8 cellular contexts compared by ENCODE assay signal in the genomic region with DNA sequence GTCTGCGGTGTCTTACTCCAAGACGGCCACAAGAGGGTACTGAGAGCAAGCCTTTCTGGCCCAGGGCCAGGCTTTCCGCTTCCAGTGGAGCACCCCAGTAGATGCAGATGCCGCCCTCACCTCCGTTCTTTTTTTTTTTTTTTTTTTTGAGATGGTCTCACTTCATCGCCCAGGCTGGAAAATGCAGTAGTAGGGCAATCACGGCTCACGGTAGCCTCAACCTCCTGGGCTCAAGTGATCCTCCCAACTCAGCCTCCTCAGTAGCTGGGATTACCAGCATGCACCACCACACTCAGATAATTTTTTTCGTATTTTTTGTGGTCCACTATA. TPM values are rescaled to one million over a fixed set of nuclear protein-coding genes. Genes with fewer than 3 reads are reported as not detected.
A peak's percentile ranks its signal among the peaks of the same experiment; 100 is the strongest.
DNase-seq lines count a peak whose midpoint lies in the region; ATAC-seq and TF ChIP-seq lines count a peak whose summit lies in the region.

No MANE protein-coding gene starts in this region.

- intact Hi-C loops in heart left ventricle (cut with DNase I) = loop anchor here in 7 of 10 donors (2.0 to 10.0 kb wide), 6 partner anchors 108 to 386 kb away; no protein-coding TSS in a partner anchor
- intact Hi-C loops in psoas muscle (cut with DNase I) = loop anchor here in 1 of 2 donors (10.0 kb wide), 1 partner anchor 384 kb away; no protein-coding TSS in a partner anchor

- no peak overlapping the region for H3K4me3 ChIP-seq in heart left ventricle
- no peak overlapping the region for H3K4me3 ChIP-seq in psoas muscle

- peak; percentile 53 for ATAC-seq in GM21723 (IDR thresholded peaks at IDR 0.05; ENCODE audit: unreplicated experiment)
- ATAC-seq in heart left ventricle = peak in 3 of 4 donors; percentile 30 to 34 (median 33)
- ATAC-seq in psoas muscle = peak; percentile 61 to 71 (median 68)
- no peak for ATAC-seq in GM19035 (IDR thresholded peaks at IDR 0.05; ENCODE audit: unreplicated experiment)

- H3K27ac Mint-ChIP-seq in activated naive CD8-positive, alpha-beta T cell treated with anti-CD3 and anti-CD28 coated beads for 36 hours = no peak overlapping the region

- H3K36me3 ChIP-seq in heart left ventricle = no peaks in the 10 kb centered on the region
- no peaks in the 10 kb centered on the region for H3K36me3 ChIP-seq in psoas muscle (ENCODE audit: insufficient read depth in 1 of 2, low read depth in 1 of 2)

- WGBS in heart left ventricle, 4 donors = 13 to 16% (median 14%) methylated on average over 9 of the region's 9 CpGs
- WGBS in psoas muscle, 3 donors = 15 to 20% (median 19%) methylated on average over 9 of the region's 9 CpGs

- H3K9me3 Mint-ChIP-seq in activated naive CD8-positive, alpha-beta T cell treated with anti-CD3 and anti-CD28 coated beads for 36 hours = no peaks in the 10 kb centered on the region

- no peaks in the 10 kb centered on the region for H3K36me3 Mint-ChIP-seq in activated naive CD8-positive, alpha-beta T cell treated with anti-CD3 and anti-CD28 coated beads for 36 hours

- TF ChIP-seq POLR2A in heart left ventricle (IDR thresholded peaks at IDR 0.05) = no peak

- DNase-seq in NCI-H1105 treated with DMSO at 0.1 percent for 48 hours (lab: John Stamatoyannopoulos, UW) (peak; percentile 91), SKM-1 treated with dmso at 0.1 percent for 144 hours (lab: John Stamatoyannopoulos, UW; ENCODE audit: unreplicated experiment) (peak; percentile 37), heart left ventricle (peak; percentile 76 to 89 (median 77)), psoas muscle (peak; percentile 74 to 87)
- DNase-seq in activated naive CD8-positive, alpha-beta T cell treated with anti-CD3 and anti-CD28 coated beads for 36 hours = peak; percentile 73

- H3K27ac ChIP-seq in C4-2B (no peak overlapping the region), heart left ventricle (no peak overlapping the region), psoas muscle (no peak overlapping the region)

- H3K4me3 Mint-ChIP-seq in activated naive CD8-positive, alpha-beta T cell treated with anti-CD3 and anti-CD28 coated beads for 36 hours = no peak overlapping the region

- H3K9me3 ChIP-seq in heart left ventricle (no peaks in the 10 kb centered on the region), psoas muscle (no peaks in the 10 kb centered on the region)

- H3K4me1 ChIP-seq in heart left ventricle = peaks cover 3 to 26% (median 19%) of the 10 kb centered on the region in 12 donors
- H3K4me1 ChIP-seq in psoas muscle = no peaks in the 10 kb centered on the region

- H3K4me1 Mint-ChIP-seq in activated naive CD8-positive, alpha-beta T cell treated with anti-CD3 and anti-CD28 coated beads for 36 hours = no peaks in the 10 kb centered on the region

- H3K27me3 ChIP-seq in heart left ventricle (peaks cover 0 to 10% (median 0%) of the 10 kb centered on the region in 9 donors), psoas muscle (ENCODE audit: insufficient read depth in 3 of 3, low read length in 2 of 3) (peaks cover 0 to 31% (median 2%) of the 10 kb centered on the region in 3 donors)

- H3K27me3 Mint-ChIP-seq in activated naive CD8-positive, alpha-beta T cell treated with anti-CD3 and anti-CD28 coated beads for 36 hours = peaks cover 5% of the 10 kb centered on the region

- TF ChIP-seq CTCF in C4-2B (conservative IDR thresholded peaks at IDR 0.05) (peak; percentile 82), heart left ventricle (IDR thresholded peaks at IDR 0.05) (peak; percentile 52 to 75 (median 67)), psoas muscle (IDR thresholded peaks at IDR 0.05) (peak; percentile 68)

RNA-seq across cellular contexts. Expression of gene LBHD2, which starts 5.6 kb away (rescaled TPM):
- total RNA-seq in activated naive CD8-positive, alpha-beta T cell treated with anti-CD3 and anti-CD28 coated beads for 36 hours = not detected
- not detected for total RNA-seq in heart left ventricle
- under 1 TPM in 1 of 2 donors, not detected in 1; 0.19 TPM for polyA plus RNA-seq in heart left ventricle
- not detected for total RNA-seq in psoas muscle
- not detected for polyA plus RNA-seq in psoas muscle

RNA-seq across cellular contexts. Expression of gene EXOC3L4, which starts 16.1 kb away (rescaled TPM):
- not detected for total RNA-seq in activated naive CD8-positive, alpha-beta T cell treated with anti-CD3 and anti-CD28 coated beads for 36 hours
- total RNA-seq in heart left ventricle (1 to 10 TPM in 1 of 9 donors, under 1 TPM in 3, not detected in 5; 0.21 to 3.2 (median 0.48) TPM), psoas muscle (under 1 TPM in 2 of 4 donors, not detected in 2; 0.23 to 0.30 TPM)
- polyA plus RNA-seq in heart left ventricle (under 1 TPM; 0.37 to 0.53 TPM), psoas muscle (under 1 TPM in 2 of 3 donors, not detected in 1; 0.12 to 0.33 TPM)

RNA-seq across cellular contexts. Expression of gene CDC42BPB, which starts 21.0 kb away (rescaled TPM):
- total RNA-seq in activated naive CD8-positive, alpha-beta T cell treated with anti-CD3 and anti-CD28 coated beads for 36 hours = 1 to 10 TPM; 2.0 to 2.5 TPM
- total RNA-seq in heart left ventricle (100 to 1,000 TPM in 1 of 9 donors, 10 to 100 TPM in 8; 58.9 to 124 (median 68.9) TPM), psoas muscle (10 to 100 TPM; 34.2 to 57.4 (median 40.1) TPM)
- polyA plus RNA-seq in heart left ventricle (10 to 100 TPM; 31.1 to 72.4 TPM), psoas muscle (10 to 100 TPM; 20.2 to 43.8 (median 39.6) TPM)

RNA-seq across cellular contexts. Expression of gene TNFAIP2, which starts 44.9 kb away (rescaled TPM):
- under 1 TPM; 0.10 to 0.85 TPM for total RNA-seq in activated naive CD8-positive, alpha-beta T cell treated with anti-CD3 and anti-CD28 coated beads for 36 hours
- total RNA-seq in heart left ventricle (100 to 1,000 TPM in 2 of 9 donors, 10 to 100 TPM in 7; 22.0 to 253 (median 33.5) TPM), psoas muscle (100 to 1,000 TPM in 1 of 4 donors, 10 to 100 TPM in 3; 25.7 to 146 (median 39.1) TPM)
- polyA plus RNA-seq in heart left ventricle (10 to 100 TPM; 23.8 to 53.6 TPM), psoas muscle (10 to 100 TPM; 32.2 to 97.4 (median 52.3) TPM)

Comparison
In these comparisons a context has a peak if more than half of its experiments do, and no peak if none do; other contexts are left out.
1. DNase-seq: peak in every context shown above with its lines; median percentile 91 in NCI-H1105 treated with DMSO at 0.1 percent for 48 hours; 80 in psoas muscle; 77 in heart left ventricle; 73 in activated naive CD8-positive, alpha-beta T cell treated with anti-CD3 and anti-CD28 coated beads for 36 hours; 37 in SKM-1 treated with dmso at 0.1 percent for 144 hours.
2. RNA of gene CDC42BPB, which starts 21.0 kb away (total RNA-seq): 58.9 to 124 TPM in heart left ventricle and 34.2 to 57.4 TPM in psoas muscle; 2.0 to 2.5 TPM in activated naive CD8-positive, alpha-beta T cell treated with anti-CD3 and anti-CD28 coated beads for 36 hours; every median in the first group is over 10 times any median in the second.
3. Peak in every context shown above with its lines, with median percentiles within 50 percentile points of each other: CTCF ChIP-seq.